In genomic region chr22:43173976-43174720, GRCh38 we compare ENCODE assay signal across 20 cellular contexts.
"Had no signal": no experiment of that assay in that cellular context is flagged by ENCODE, and none has a peak within 500 bp of the region (broad histone marks: within the 10 kb centered on the region; RNA-seq: fewer than 3 reads in every experiment).

No MANE protein-coding gene starts in this region.

- H3K27ac ChIP-seq: breast epithelium, pancreas, prostate gland, testis, transverse colon had no signal

- DNase-seq: activated CD4-positive, alpha-beta T cell treated with anti-CD3 and anti-CD28 coated beads for 1 hour; activated CD4-positive, alpha-beta T cell treated with anti-CD3 and anti-CD28 coated beads, Interleukin-2, amount 10 ng/mL, durations not matched to agents 7 days and 5 days; activated CD8-positive, alpha-beta T cell treated with anti-CD3 and anti-CD28 coated beads for 36 hours; activated naive CD8-positive, alpha-beta T cell treated with anti-CD3 and anti-CD28 coated beads, Interleukin-2, amount 50 U/mL, for 24 hours; activated T-cell treated with anti-CD3 and anti-CD28 coated beads, Interleukin-2, amount 50 U/mL, for 48 hours; amygdala; central memory CD4-positive, alpha-beta T cell; endodermal cell; left ventricle myocardium superior; nephron progenitor cell; retina; stimulated activated CD4-positive, alpha-beta T cell treated with anti-CD3 and anti-CD28 coated beads, Interleukin-2, amount 100 ng/mL, for 48 hours; stimulated activated naive CD4-positive, alpha-beta T cell treated with Interleukin-2 at 50 U/mL for 16 hours; T-helper 2 cell; testis; transverse colon had no signal

- H3K9me3 ChIP-seq: breast epithelium, pancreas, prostate gland, testis, transverse colon had no signal

- ATAC-seq: activated CD8-positive, alpha-beta T cell treated with anti-CD3 and anti-CD28 coated beads for 36 hours; activated naive CD8-positive, alpha-beta T cell treated with anti-CD3 and anti-CD28 coated beads, Interleukin-2, amount 50 U/mL, for 24 hours; left ventricle myocardium superior; WTC11 had no signal

- H3K4me1 ChIP-seq: breast epithelium, pancreas, prostate gland, testis had no signal

- H3K4me3 ChIP-seq: breast epithelium, pancreas, prostate gland, testis, transverse colon had no signal

- H3K36me3 ChIP-seq: breast epithelium had no signal

- H3K27me3 ChIP-seq: breast epithelium, pancreas, testis, transverse colon had no signal
